Comparison of ENCODE assay signal across 8 cellular contexts in genomic region chr1:209651148-209651547, GRCh38. TPM values are rescaled to one million over a fixed set of nuclear protein-coding genes. Genes with fewer than 3 reads are reported as not detected.
DNase-seq lines count a peak whose midpoint lies in the region; ATAC-seq, FAIRE-seq and TF ChIP-seq lines count a peak whose summit lies in the region.

No MANE protein-coding gene starts in this region.

- POLR2A ChIA-PET in activated CD4-positive, alpha-beta memory T cell treated with anti-CD3 and anti-CD28 coated beads for 36 hours (lab: Charles Lee), result interaction anchor here (0.5 kb wide), 2 partner anchors 24 to 70 kb away, joined by 3 to 4 read pairs; partner anchors contain the start of gene G0S2

- CTCF ChIA-PET in activated CD4-positive, alpha-beta memory T cell treated with anti-CD3 and anti-CD28 coated beads for 36 hours (lab: Charles Lee), result interaction anchor here (0.8 to 2.8 kb wide), 2 partner anchors 32 to 42 kb away, joined by 3 to 8 read pairs; no protein-coding TSS in a partner anchor

- peaks cover 57% of the 10 kb centered on the region for H3K4me1 Mint-ChIP-seq in activated CD4-positive, alpha-beta memory T cell treated with anti-CD3 and anti-CD28 coated beads for 36 hours (ENCODE audit: low read depth)

- no peaks in the 10 kb centered on the region for H3K36me3 Mint-ChIP-seq in activated CD4-positive, alpha-beta memory T cell treated with anti-CD3 and anti-CD28 coated beads for 36 hours

- TF ChIP-seq CTCF in AG10803 (conservative IDR thresholded peaks at IDR 0.05; ENCODE audit: low read length) (no peak), GM20000 (IDR thresholded peaks at IDR 0.05; ENCODE audit: extremely low read depth, missing control alignments) (no peak), fibroblast of mammary gland (conservative IDR thresholded peaks at IDR 0.05; ENCODE audit: control insufficient read depth, insufficient read depth, low read depth, low read length) (no peak)

- H3K9me3 ChIP-seq in Karpas-422 (ENCODE audit: low read length), result no peaks in the 10 kb centered on the region
- no peaks in the 10 kb centered on the region for H3K9me3 ChIP-seq in small intestine (ENCODE audit: control insufficient read depth, low read depth)

- peak overlapping the region; percentile 59 for H3K27ac Mint-ChIP-seq in activated CD4-positive, alpha-beta memory T cell treated with anti-CD3 and anti-CD28 coated beads for 36 hours

- intact Hi-C loops in activated CD4-positive, alpha-beta memory T cell treated with anti-CD3 and anti-CD28 coated beads for 36 hours (cut with micrococcal nuclease), result loop anchor here (1.0 to 2.0 kb wide), 6 partner anchors 9 to 117 kb away; no protein-coding TSS in a partner anchor

- no peak overlapping the region for H3K4me3 ChIP-seq in AG10803 (ENCODE audit: low read length)
- no peak overlapping the region for H3K4me3 ChIP-seq in Karpas-422 (ENCODE audit: low read length)
- no peak overlapping the region for H3K4me3 ChIP-seq in fibroblast of mammary gland (ENCODE audit: control insufficient read depth, low read depth, low read length)
- H3K4me3 ChIP-seq in small intestine (ENCODE audit: low read depth in 1 of 2, low read length in 2 of 2), result peak overlapping the region in 1 of 2 donors; percentile 58

- no peak overlapping the region for H3K4me2 ChIP-seq in Karpas-422 (ENCODE audit: low read depth, low read length, poor library complexity, severe bottlenecking)

- no peaks in the 10 kb centered on the region for H4K20me1 ChIP-seq in Karpas-422 (ENCODE audit: insufficient read depth, low read depth, low read length)

- ATAC-seq in HG02970 (IDR thresholded peaks at IDR 0.05; ENCODE audit: low FRiP score, unreplicated experiment), result no peak

- H3K9ac ChIP-seq in Karpas-422 (ENCODE audit: low read length), result no peak overlapping the region

- H3K27ac ChIP-seq in Karpas-422 (ENCODE audit: low read length) (no peak overlapping the region), small intestine (ENCODE audit: low read depth in 1 of 2, low read length in 1 of 2) (peak overlapping the region; percentile 85 to 95)

- no peaks in the 10 kb centered on the region for H3K9me3 Mint-ChIP-seq in activated CD4-positive, alpha-beta memory T cell treated with anti-CD3 and anti-CD28 coated beads for 36 hours

- peak; percentile 68 for DNase-seq in AG10803 (ENCODE audit: low read depth)
- peak; percentile 56 for DNase-seq in GM20000 (ENCODE audit: low spot score)
- peak; percentile 38 for DNase-seq in Karpas-422
- DNase-seq in activated CD4-positive, alpha-beta memory T cell treated with anti-CD3 and anti-CD28 coated beads for 36 hours, result peak; percentile 90
- peak; percentile 82 for DNase-seq in fibroblast of mammary gland (ENCODE audit: low read depth)
- DNase-seq in small intestine, result peak; percentile 93
- DNase-seq in ecto neural progenitor cell (ENCODE audit: low spot score), result no peak

- FAIRE-seq in small intestine (lab: Jason Lieb, UNC), result no peak

- no peak overlapping the region for H2AFZ ChIP-seq in Karpas-422 (ENCODE audit: low read length)

- H3K4me1 ChIP-seq in Karpas-422 (ENCODE audit: low read length), result no peaks in the 10 kb centered on the region
- H3K4me1 ChIP-seq in small intestine (ENCODE audit: control insufficient read depth in 2 of 2, insufficient read depth in 1 of 2, low read depth in 1 of 2, low read length in 1 of 2), result peaks cover 21 to 22% of the 10 kb centered on the region in 2 donors

- no peaks in the 10 kb centered on the region for H3K36me3 ChIP-seq in Karpas-422 (ENCODE audit: insufficient read depth, low read length)
- H3K36me3 ChIP-seq in small intestine (ENCODE audit: control insufficient read depth in 2 of 2, insufficient read depth in 2 of 2, low read length in 2 of 2), result peaks cover 0 to 4% of the 10 kb centered on the region in 2 donors

- no peaks in the 10 kb centered on the region for H3K9me2 ChIP-seq in Karpas-422 (replicated peaks; ENCODE audit: insufficient read depth, low read length)

- no peaks in the 10 kb centered on the region for H3K79me2 ChIP-seq in Karpas-422 (ENCODE audit: low read length)

- H3K27me3 ChIP-seq in Karpas-422 (ENCODE audit: low read length), result no peaks in the 10 kb centered on the region
- H3K27me3 ChIP-seq in small intestine (ENCODE audit: control insufficient read depth in 2 of 2, insufficient read depth in 2 of 2, low read length in 2 of 2), result no peaks in the 10 kb centered on the region

- no peaks in the 10 kb centered on the region for H3K27me3 Mint-ChIP-seq in activated CD4-positive, alpha-beta memory T cell treated with anti-CD3 and anti-CD28 coated beads for 36 hours

- no peak overlapping the region for H3K4me3 Mint-ChIP-seq in activated CD4-positive, alpha-beta memory T cell treated with anti-CD3 and anti-CD28 coated beads for 36 hours

- WGBS in small intestine, 3 donors, result 3 to 19% (median 17%) methylated on average over 5 of the region's 5 CpGs

RNA-seq across cellular contexts. Expression of gene LAMB3, which starts 1.1 kb away (rescaled TPM):
- 0.04 and 1.3 TPM in 2 replicates for total RNA-seq in Karpas-422 (2014; rRNA removed; shearing (Covaris generic); ENCODE audit: low replicate concordance)
- total RNA-seq in activated CD4-positive, alpha-beta memory T cell treated with anti-CD3 and anti-CD28 coated beads for 36 hours, result 10 to 100 TPM; 14.6 to 14.7 TPM
- 10 to 100 TPM; 33.8 to 62.7 (median 36.5) TPM for polyA plus RNA-seq in small intestine

RNA-seq across cellular contexts. Expression of gene G0S2, which starts 24.1 kb away (rescaled TPM):
- total RNA-seq in Karpas-422 (2014; rRNA removed; shearing (Covaris generic); ENCODE audit: low replicate concordance), result 6.9 and 17.2 TPM in 2 replicates
- total RNA-seq in activated CD4-positive, alpha-beta memory T cell treated with anti-CD3 and anti-CD28 coated beads for 36 hours, result 10 to 100 TPM; 92.7 to 93.1 TPM
- 100 to 1,000 TPM in 1 of 3 donors, 10 to 100 TPM in 1, 1 to 10 TPM in 1; 6.9 to 141 (median 11.1) TPM for polyA plus RNA-seq in small intestine

RNA-seq across cellular contexts. Expression of gene HSD11B1, which starts 53.5 kb away (rescaled TPM):
- not detected in 2 replicates for total RNA-seq in Karpas-422 (2014; rRNA removed; shearing (Covaris generic); ENCODE audit: low replicate concordance)
- 10 to 100 TPM; 22.4 to 23.9 TPM for total RNA-seq in activated CD4-positive, alpha-beta memory T cell treated with anti-CD3 and anti-CD28 coated beads for 36 hours
- 1 to 10 TPM in 2 of 3 donors, not detected in 1; 1.6 to 3.8 TPM for polyA plus RNA-seq in small intestine

Comparison
In these comparisons a context has a peak if more than half of its experiments do, and no peak if none do; other contexts are left out.
1. RNA of gene HSD11B1, which starts 53.5 kb away (total RNA-seq): 22.4 to 23.9 TPM in activated CD4-positive, alpha-beta memory T cell treated with anti-CD3 and anti-CD28 coated beads for 36 hours; not detected in Karpas-422; every median in the first group is over 10 times any median in the second.